Comparison of ENCODE assay signal across 7 cellular contexts in the genomic region with DNA sequence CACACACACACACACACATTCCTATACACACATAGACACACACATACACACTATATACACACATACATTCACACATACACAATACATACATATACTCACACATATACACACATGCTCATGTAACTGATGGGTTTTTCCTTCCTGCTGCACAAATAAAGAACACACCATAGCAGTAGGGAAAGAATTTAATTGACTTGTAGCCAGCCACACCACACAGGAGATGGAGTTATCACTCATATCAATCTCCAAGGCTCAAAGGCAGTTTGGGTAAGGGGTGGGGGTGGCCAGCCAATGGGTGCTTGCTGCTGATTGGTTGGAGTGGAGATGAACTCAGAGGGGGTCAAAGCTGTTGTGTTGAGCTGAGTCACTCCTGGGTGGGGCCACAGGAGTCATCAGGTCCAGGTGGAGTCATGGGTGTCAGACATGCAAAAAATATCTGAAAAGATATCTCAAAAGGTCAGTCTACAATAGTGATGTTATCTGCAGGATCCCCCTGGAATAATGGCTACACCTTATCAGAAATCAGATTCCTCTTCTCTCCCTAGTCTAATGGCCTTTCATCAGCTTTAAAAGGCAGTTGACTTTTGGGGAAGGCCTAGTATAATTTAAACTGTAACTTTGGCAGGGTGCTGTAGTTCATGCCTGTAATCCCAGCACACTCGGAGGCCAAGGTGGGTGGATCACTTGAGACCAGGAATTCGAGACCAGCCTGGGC. TPM values are rescaled to one million over a fixed set of nuclear protein-coding genes. Genes with fewer than 3 reads are reported as not detected.
DNase-seq lines count a peak whose midpoint lies in the region; ATAC-seq and TF ChIP-seq lines count a peak whose summit lies in the region.

No MANE protein-coding gene starts in this region.

- DNase-seq in GM06990 (ENCODE audit: extremely low read depth, insufficient read length) (peak; percentile 60), LoVo (ENCODE audit: low spot score) (peak; percentile 62), posterior vena cava (ENCODE audit: low spot score) (peak; percentile 15), NCI-H187 treated with DMSO at 0.1 percent for 48 hours (lab: John Stamatoyannopoulos, UW) (no peak), Kasumi-1 (lab: John Stamatoyannopoulos, UW) (no peak)

- no peak overlapping the region for H3K4me3 Mint-ChIP-seq in activated T-helper 17 cell treated with anti-CD3 and anti-CD28 coated beads, Interleukin-2, amount 50 U/mL, for 72 hours

- ATAC-seq in activated T-helper 17 cell treated with anti-CD3 and anti-CD28 coated beads, Interleukin-2, amount 50 U/mL, for 72 hours (replicated peaks): peak; percentile 89
- ATAC-seq in HG03520 (IDR thresholded peaks at IDR 0.05; ENCODE audit: unreplicated experiment): no peak

- H3K4me3 ChIP-seq in GM06990 (replicated peaks; ENCODE audit: low read depth, low read length): no peak overlapping the region

- no peaks in the 10 kb centered on the region for H3K36me3 Mint-ChIP-seq in activated T-helper 17 cell treated with anti-CD3 and anti-CD28 coated beads, Interleukin-2, amount 50 U/mL, for 72 hours (ENCODE audit: low read depth)

- H3K27ac Mint-ChIP-seq in activated T-helper 17 cell treated with anti-CD3 and anti-CD28 coated beads, Interleukin-2, amount 50 U/mL, for 72 hours: no peak overlapping the region

- H3K36me3 ChIP-seq in GM06990 (ENCODE audit: control insufficient read depth, insufficient read depth, low read length): no peaks in the 10 kb centered on the region

- intact Hi-C loops in posterior vena cava (cut with DNase I): loop anchor here in 1 of 2 donors (5.0 kb wide), 1 partner anchor 997 kb away; a partner anchor contains a TSS

- H3K27me3 Mint-ChIP-seq in activated T-helper 17 cell treated with anti-CD3 and anti-CD28 coated beads, Interleukin-2, amount 50 U/mL, for 72 hours: no peaks in the 10 kb centered on the region

- no peaks in the 10 kb centered on the region for H3K4me1 Mint-ChIP-seq in activated T-helper 17 cell treated with anti-CD3 and anti-CD28 coated beads, Interleukin-2, amount 50 U/mL, for 72 hours

- no peak for TF ChIP-seq CTCF in GM06990 (IDR thresholded peaks at IDR 0.05; ENCODE audit: insufficient read depth, low read length, poor library complexity, severe bottlenecking)

- no peaks in the 10 kb centered on the region for H3K27me3 ChIP-seq in GM06990 (replicated peaks; ENCODE audit: control insufficient read depth, insufficient read depth, low read length)

- no peaks in the 10 kb centered on the region for H3K9me3 Mint-ChIP-seq in activated T-helper 17 cell treated with anti-CD3 and anti-CD28 coated beads, Interleukin-2, amount 50 U/mL, for 72 hours

RNA-seq across cellular contexts. Expression of a gene that starts 46.1 kb away (rescaled TPM):
- 100 to 1,000 TPM; 118 to 403 TPM for total RNA-seq in activated T-helper 17 cell treated with anti-CD3 and anti-CD28 coated beads, Interleukin-2, amount 50 U/mL, for 72 hours
- total RNA-seq in posterior vena cava: 100 to 1,000 TPM; 206 to 227 TPM

Comparison
In these comparisons a context has a peak if more than half of its experiments do, and no peak if none do; other contexts are left out.
1. DNase-seq: peak in GM06990 (single experiment), LoVo (single experiment) and posterior vena cava (single experiment); none in NCI-H187 treated with DMSO at 0.1 percent for 48 hours (single experiment) and Kasumi-1 (0 of 2).